ENCODE assay signal across 8 cellular contexts in the genomic region with DNA sequence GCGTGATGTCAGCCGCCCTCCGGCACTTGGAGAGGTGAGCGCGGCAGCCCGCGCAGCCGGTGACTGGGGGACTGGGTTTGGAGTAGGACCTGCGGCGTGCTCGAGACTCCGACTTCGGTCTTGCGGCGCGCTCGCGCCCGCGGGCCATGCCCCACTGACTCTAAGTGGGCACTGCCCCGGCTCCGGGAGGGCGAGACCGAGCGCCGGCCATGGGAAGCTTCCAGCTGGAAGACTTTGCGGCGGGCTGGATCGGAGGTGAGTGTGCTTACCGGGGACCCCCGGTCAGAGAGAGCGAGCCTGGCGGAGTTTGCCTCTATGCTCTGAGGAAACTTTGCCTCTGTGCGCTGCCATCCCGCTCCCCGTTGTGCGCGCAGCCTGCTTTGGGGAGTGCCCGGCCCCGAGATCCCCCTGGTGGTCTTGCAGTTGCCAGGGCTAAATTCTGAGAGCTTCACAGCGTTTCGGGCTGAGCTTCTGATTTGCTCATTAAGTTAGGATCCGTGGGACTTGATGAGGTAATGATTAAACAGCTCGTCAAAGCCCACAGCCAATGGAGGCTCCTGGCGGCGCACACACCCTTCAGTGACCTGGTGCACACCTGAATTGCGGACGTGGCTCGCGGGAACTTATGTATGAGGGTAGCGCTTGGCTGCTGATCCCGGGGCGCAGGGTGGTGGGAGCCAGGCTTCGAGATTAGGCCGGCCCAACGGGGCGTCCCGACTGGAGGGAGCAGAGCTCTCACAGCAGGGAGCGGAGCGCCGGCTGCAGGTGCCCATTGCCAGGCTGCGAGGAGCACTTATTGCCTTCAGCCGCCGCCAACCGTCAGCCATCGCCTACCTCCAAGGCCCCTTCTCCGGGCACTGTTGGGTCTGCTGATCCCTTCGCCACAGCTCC. TPM values are rescaled to one million over a fixed set of nuclear protein-coding genes. Genes with fewer than 3 reads are reported as not detected.
DNase-seq lines count a peak whose midpoint lies in the region; TF ChIP-seq lines count a peak whose summit lies in the region.

A gene with protein sequence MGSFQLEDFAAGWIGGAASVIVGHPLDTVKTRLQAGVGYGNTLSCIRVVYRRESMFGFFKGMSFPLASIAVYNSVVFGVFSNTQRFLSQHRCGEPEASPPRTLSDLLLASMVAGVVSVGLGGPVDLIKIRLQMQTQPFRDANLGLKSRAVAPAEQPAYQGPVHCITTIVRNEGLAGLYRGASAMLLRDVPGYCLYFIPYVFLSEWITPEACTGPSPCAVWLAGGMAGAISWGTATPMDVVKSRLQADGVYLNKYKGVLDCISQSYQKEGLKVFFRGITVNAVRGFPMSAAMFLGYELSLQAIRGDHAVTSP (plus strand): TSS at position 25 of the 891 bp plus-strand sequence. CDS start 185 bp downstream, at position 210.

- H3K9me3 ChIP-seq in breast epithelium = peaks cover 0 to 8% of the 10 kb centered on the region in 2 donors

- H3K27me3 ChIP-seq in breast epithelium = peaks cover 0 to 43% of the 10 kb centered on the region in 2 donors

- no peak within 1 kb of the TSS for H3K27ac ChIP-seq in breast epithelium

- no peaks in the 10 kb centered on the region for H3K4me1 ChIP-seq in breast epithelium

- DNase-seq in DMS 273 treated with DMSO at 0.1 percent for 48 hours (lab: John Stamatoyannopoulos, UW) = peak; percentile 67
- peak; percentile 67 for DNase-seq in H4 (ENCODE audit: low spot score)
- DNase-seq in NCI-H226 = peak; percentile 10
- no peak for DNase-seq in breast epithelium (ENCODE audit: low spot score in 2 of 2)
- DNase-seq in kidney tubule cell (ENCODE audit: low spot score) = peak; percentile 73
- peak; percentile 35 to 45 for DNase-seq in stimulated activated CD8-positive, alpha-beta memory T cell treated with anti-CD3 and anti-CD28 coated beads, Interleukin-2, amount 100 ng/mL, for 48 hours (ENCODE audit: low read depth in 2 of 2)
- DNase-seq in NK-92 (lab: John Stamatoyannopoulos, UW; ENCODE audit: unreplicated experiment) = no peak
- DNase-seq in activated gamma-delta T cell (lab: John Stamatoyannopoulos, UW) = no peak

- peak in 1 of 3 donors; percentile 41 for TF ChIP-seq CTCF in breast epithelium (IDR thresholded peaks at IDR 0.05)

- TF ChIP-seq POLR2A in breast epithelium (IDR thresholded peaks at IDR 0.05) = no peak

- H3K4me3 ChIP-seq in breast epithelium = peak within 1 kb of the TSS; percentile 26 to 67 (median 44)

- intact Hi-C loops in breast epithelium (cut with DNase I; ENCODE audit: low total_unique reads) = loop anchor here (5.0 kb wide), 1 partner anchor 878 kb away; no protein-coding TSS in a partner anchor

- no peaks in the 10 kb centered on the region for H3K36me3 ChIP-seq in breast epithelium

RNA-seq across cellular contexts. Expression of the gene that starts here (rescaled TPM):
- not detected in 2 replicates for total RNA-seq in H4 (2014; rRNA removed; shearing (Covaris generic))
- 1 to 10 TPM in 2 of 3 donors, under 1 TPM in 1; 0.33 to 6.2 (median 1.8) TPM for total RNA-seq in breast epithelium

Comparison
In these comparisons a context has a peak if more than half of its experiments do, and no peak if none do; other contexts are left out.
1. Peak in DNase-seq in H4; RNA of the gene not detected or under 1 TPM.
2. DNase-seq: peak in DMS 273 treated with DMSO at 0.1 percent for 48 hours (single experiment), NCI-H226 (single experiment), kidney tubule cell (single experiment) and stimulated activated CD8-positive, alpha-beta memory T cell treated with anti-CD3 and anti-CD28 coated beads, Interleukin-2, amount 100 ng/mL, for 48 hours (2 of 2); none in breast epithelium (0 of 2), NK-92 (single experiment) and activated gamma-delta T cell (single experiment).